Comparison of ENCODE assay signal across 15 cellular contexts in genomic region chr1:6961905-6962304, GRCh38.
DNase-seq lines count a peak whose midpoint lies in the region; ATAC-seq, FAIRE-seq and TF ChIP-seq lines count a peak whose summit lies in the region.
"Had no signal": no experiment of that assay in that cellular context is flagged by ENCODE, and none has a peak within 500 bp of the region (broad histone marks: within the 10 kb centered on the region; RNA-seq: fewer than 3 reads in every experiment).

No MANE protein-coding gene starts in this region.

- FAIRE-seq in A549 (lab: Jason Lieb, UNC) (no peak), H1 (lab: Jason Lieb, UNC) (no peak)
- FAIRE-seq: GM19239, islet of Langerhans had no signal

- H3K4me2 ChIP-seq in A549 (peak overlapping the region; percentile 97), H1 (ENCODE audit: insufficient read depth in 1 of 2, low read depth in 2 of 2, low read length in 2 of 2) (peak overlapping the region; percentile 86 to 100)

- H3K4me3 ChIP-seq in A549 (peak overlapping the region; percentile 81), HUES6 (ENCODE audit: low read depth, low read length) (peak overlapping the region; percentile 77), H1 (ENCODE audit: extremely low read depth in 1 of 4, insufficient read depth in 2 of 4, low read depth in 3 of 4, low read length in 4 of 4) (peak overlapping the region; percentile 72 to 94 (median 76)), lower leg skin (ENCODE audit: low read depth, poor library complexity, severe bottlenecking) (no peak overlapping the region), vagina (no peak overlapping the region)

- no peaks in the 10 kb centered on the region for H3K79me1 ChIP-seq in H1 (ENCODE audit: low read depth, low read length)

- H3K4me1 ChIP-seq in A549 (peaks cover 12% of the 10 kb centered on the region), HUES6 (ENCODE audit: control insufficient read depth, insufficient read depth, low read length) (peaks cover 31% of the 10 kb centered on the region), H1 (replicated peaks in 1 of 4; ENCODE audit: control insufficient read depth in 3 of 4, insufficient read depth in 4 of 4, low read length in 3 of 4) (peaks cover 2 to 29% (median 12%) of the 10 kb centered on the region in 4 experiments), vagina (peaks cover 27% of the 10 kb centered on the region)

- no peaks in the 10 kb centered on the region for H3K27me3 ChIP-seq in HUES6 (ENCODE audit: control insufficient read depth, insufficient read depth, low read length)
- no peaks in the 10 kb centered on the region; a peak in 1 of 7 replicates for H3K27me3 ChIP-seq in H1 (replicated peaks in 1 of 4; ENCODE audit: control insufficient read depth in 3 of 4, extremely low read depth in 1 of 4, insufficient read depth in 3 of 4, low read length in 3 of 4)
- no peaks in the 10 kb centered on the region for H3K27me3 ChIP-seq in vagina

- H2BK20ac ChIP-seq in H1 (ENCODE audit: low read length) = no peak overlapping the region

- WGBS in A549 (ENCODE audit: missing lambda C conversion rate) = 0% methylated on average over 5 of the region's 23 CpGs
- WGBS in H1 (ENCODE audit: extremely low coverage in 1 of 2, insufficient coverage in 1 of 2, insufficient read length in 1 of 2, insufficient replicate concordance in 2 of 2, low coverage in 1 of 2, low lambda C conversion rate in 2 of 2, missing lambda C conversion rate in 1 of 2), 2 experiments = 3% methylated on average over 18 of the region's 23 CpGs; no CpG with 5 or more reads in 1 of the 2 experiments
- 30 to 35% methylated on average over 8 to 23 of the region's 23 CpGs for WGBS in lower leg skin, 2 donors

- no peaks in the 10 kb centered on the region for H4K20me1 ChIP-seq in H1 (replicated peaks in 1 of 2; ENCODE audit: control insufficient read depth in 1 of 2, insufficient read depth in 2 of 2, low read length in 2 of 2)

- CTCF ChIA-PET in A549 (lab: Yijun Ruan, JAX) (no interaction called here), H1 (lab: Charles Lee; ENCODE audit: partially characterized antibody) (interaction anchor here (0.7 to 1.5 kb wide), 2 partner anchors 108 to 213 kb away, joined by 3 read pairs; no protein-coding TSS in a partner anchor)

- intact Hi-C loops in lower leg skin (cut with DNase I; ENCODE audit: low total_unique reads) (no loop called here), vagina (cut with DNase I) (no loop called here)

- H4K8ac ChIP-seq in H1 (ENCODE audit: extremely low read depth, insufficient read depth, low read length) = no peak overlapping the region; the same call in 1 of the 2 replicates

- H3K36me3 Mint-ChIP-seq in mesothelial cell of epicardium = no peaks in the 10 kb centered on the region
- H3K36me3 Mint-ChIP-seq: naive B cell had no signal

- TF ChIP-seq CTCF in A549 (IDR thresholded peaks at IDR 0.05) = no peak
- no peak for TF ChIP-seq CTCF in H1 (IDR thresholded peaks at IDR 0.05; ENCODE audit: control extremely low read depth in 1 of 3, insufficient read depth in 1 of 3, low read depth in 1 of 3, low read length in 3 of 3)
- TF ChIP-seq CTCF in mesothelial cell of epicardium (IDR thresholded peaks at IDR 0.05; ENCODE audit: unreplicated experiment) = no peak
- TF ChIP-seq CTCF in lower leg skin (IDR thresholded peaks at IDR 0.05) = no peak
- no peak for TF ChIP-seq CTCF in vagina (IDR thresholded peaks at IDR 0.05)

- no peak overlapping the region for H3K4ac ChIP-seq in H1 (replicated peaks; ENCODE audit: insufficient read length, low read depth, low read length)

- H3K18ac ChIP-seq in H1 (ENCODE audit: extremely low read depth, low read length) = peak overlapping the region; percentile 32; the same call in 1 of the 2 replicates

- H3K9me3 Mint-ChIP-seq in mesothelial cell of epicardium = no peaks in the 10 kb centered on the region

- no peaks in the 10 kb centered on the region for H3K9me3 ChIP-seq in A549
- no peaks in the 10 kb centered on the region for H3K9me3 ChIP-seq in HUES6 (ENCODE audit: control insufficient read depth, insufficient read depth, low read depth, low read length)
- no peaks in the 10 kb centered on the region for H3K9me3 ChIP-seq in H1 (ENCODE audit: insufficient read depth in 2 of 2, low read depth in 1 of 2, low read length in 1 of 2)
- no peaks in the 10 kb centered on the region for H3K9me3 ChIP-seq in vagina
- H3K9me3 ChIP-seq: esophagus squamous epithelium had no signal

- no peak overlapping the region for H2BK5ac ChIP-seq in H1 (ENCODE audit: low read depth, low read length)

- H3K23me2 ChIP-seq in H1 (ENCODE audit: low read depth, low read length) = peaks cover 10% of the 10 kb centered on the region; the same call in 1 of the 2 replicates

- DNase-seq in A549 (ENCODE audit: low read depth in 1 of 2, low spot score in 1 of 2) = no peak
- DNase-seq in H1 (ENCODE audit: low read depth in 1 of 2, low spot score in 2 of 2) = peak in 1 of 2 experiments; percentile 13
- DNase-seq in mesothelial cell of epicardium (ENCODE audit: low spot score in 2 of 2, unreplicated experiment in 2 of 2) = no peak
- DNase-seq in lower leg skin (ENCODE audit: low spot score in 2 of 2) = no peak
- DNase-seq in anterior cingulate cortex (lab: John Stamatoyannopoulos, UW) = no peak
- no peak for DNase-seq in vagina (ENCODE audit: extremely low spot score in 2 of 2)
- no peak for DNase-seq in NCI-H1694 (lab: John Stamatoyannopoulos, UW)
- DNase-seq: activated CD4-positive, alpha-beta T cell treated with anti-CD3 and anti-CD28 coated beads for 1 hour; activated gamma-delta T cell; esophagus squamous epithelium; KBM-7; naive B cell had no signal

- peak overlapping the region; percentile 61; the same call in 1 of the 2 replicates for H2AFZ ChIP-seq in H1 (ENCODE audit: low read length)

- H3K14ac ChIP-seq in H1 (ENCODE audit: insufficient read length) = no peak overlapping the region

- H3K4me1 Mint-ChIP-seq in mesothelial cell of epicardium = peaks cover 34% of the 10 kb centered on the region

- ATAC-seq in A549 = peak; percentile 26 to 36; a peak in 5 of 6 replicates

- peak overlapping the region; percentile 18 for H3K9ac ChIP-seq in HUES6 (ENCODE audit: low read length)
- peak overlapping the region in 3 of 4 experiments; percentile 2 to 54 (median 16); a peak in 3 of 7 replicates for H3K9ac ChIP-seq in H1 (replicated peaks in 1 of 4; ENCODE audit: extremely low read depth in 1 of 4, low read depth in 3 of 4, low read length in 3 of 4)

- H4K91ac ChIP-seq in H1 (replicated peaks; ENCODE audit: insufficient read length, low read length) = no peak overlapping the region

- no peak overlapping the region for H3K23ac ChIP-seq in H1 (ENCODE audit: insufficient read length)

- H3K36me3 ChIP-seq in HUES6 (ENCODE audit: control insufficient read depth, insufficient read depth, low read length) (no peaks in the 10 kb centered on the region), H1 (ENCODE audit: control insufficient read depth in 2 of 4, insufficient read depth in 4 of 4, low read length in 3 of 4) (no peaks in the 10 kb centered on the region), vagina (no peaks in the 10 kb centered on the region)
- H3K36me3 ChIP-seq: esophagus squamous epithelium had no signal

- H2BK12ac ChIP-seq in H1 (ENCODE audit: low read depth, low read length) = no peak overlapping the region

- no peak overlapping the region for H2BK15ac ChIP-seq in H1 (ENCODE audit: low read length)

- H3K27ac Mint-ChIP-seq in mesothelial cell of epicardium = no peak overlapping the region

- no peak overlapping the region for H3K56ac ChIP-seq in H1 (replicated peaks; ENCODE audit: insufficient read length, low read depth, low read length)

- no peaks in the 10 kb centered on the region for H3K79me2 ChIP-seq in H1 (ENCODE audit: control insufficient read depth in 1 of 2, insufficient read depth in 2 of 2, low read length in 2 of 2)

- no peak for TF ChIP-seq RAD21 in A549 (conservative IDR thresholded peaks at IDR 0.05 in 1 of 2, IDR thresholded peaks at IDR 0.05 in 1 of 2)
- no peak for TF ChIP-seq RAD21 in H1 (IDR thresholded peaks at IDR 0.05 in 1 of 2, conservative IDR thresholded peaks at IDR 0.05 in 1 of 2; ENCODE audit: low read depth in 2 of 2, low read length in 2 of 2)

- peak overlapping the region; percentile 47 for H3K4me3 Mint-ChIP-seq in mesothelial cell of epicardium

- H3K27ac ChIP-seq in A549 = peak overlapping the region; percentile 84 to 92
- no peak overlapping the region for H3K27ac ChIP-seq in HUES6 (ENCODE audit: low read depth, low read length)
- no peak overlapping the region for H3K27ac ChIP-seq in H1 (ENCODE audit: low read depth, low read length)
- no peak overlapping the region for H3K27ac ChIP-seq in vagina
- H3K27ac ChIP-seq: esophagus squamous epithelium had no signal

- TF ChIP-seq POLR2A in A549 (IDR thresholded peaks at IDR 0.05; ENCODE audit: low read length) (no peak), H1 (IDR thresholded peaks at IDR 0.05; ENCODE audit: control extremely low read depth in 1 of 2, low read depth in 2 of 2, low read length in 2 of 2) (no peak), lower leg skin (IDR thresholded peaks at IDR 0.05) (no peak), vagina (IDR thresholded peaks at IDR 0.05) (no peak)

- peak overlapping the region; percentile 39 for H4K5ac ChIP-seq in H1 (ENCODE audit: insufficient read length, low read depth, low read length)

- TF ChIP-seq EP300 in A549 (IDR thresholded peaks at IDR 0.05) (no peak), H1 (IDR thresholded peaks at IDR 0.05; ENCODE audit: borderline replicate concordance in 1 of 2, low read depth in 2 of 2, low read length in 2 of 2) (no peak)

- peaks cover 57% of the 10 kb centered on the region for H3K27me3 Mint-ChIP-seq in mesothelial cell of epicardium (ENCODE audit: low read depth)

- H2BK120ac ChIP-seq in H1 (replicated peaks; ENCODE audit: low read depth, low read length) = no peak overlapping the region

- H2AK5ac ChIP-seq in H1 (ENCODE audit: low read depth, low read length) = no peak overlapping the region

- POLR2A ChIA-PET in A549 (lab: Yijun Ruan, JAX) = interaction anchor here (1.4 kb wide), 1 partner anchor 177 kb away, joined by 8 read pairs; the partner anchor contains the start of gene CAMTA1
- POLR2A ChIA-PET in H1 (lab: Charles Lee; ENCODE audit: partially characterized antibody) = no interaction called here

TF ChIP-seq in A549, 52 proteins besides CTCF, POLR2A, EP300 and RAD21:
- TF ChIP-seq RFX5 (IDR thresholded peaks at IDR 0.05) (0 out of 2 replicates have a peak, but pooled peaks have one; percentile 23), MAX (IDR thresholded peaks at IDR 0.05) (peak; percentile 58), HOXB13 (CRISPR knock-in tag; IDR thresholded peaks at IDR 0.05; ENCODE audit: low read depth) (no peak)

TF ChIP-seq in H1, 55 proteins besides CTCF, POLR2A, EP300 and RAD21 (continues in another document):
- peak in 1 of 2 experiments; percentile 77; a peak in 2 of 4 replicates for TF ChIP-seq SIN3A (conservative IDR thresholded peaks at IDR 0.05 in 1 of 2, IDR thresholded peaks at IDR 0.05 in 1 of 2; ENCODE audit: low read depth in 1 of 2, low read length in 2 of 2)
- no peak for TF ChIP-seq CBX5 (IDR thresholded peaks at IDR 0.05; ENCODE audit: low read depth, low read length)
- no peak for TF ChIP-seq SIX5 (IDR thresholded peaks at IDR 0.05; ENCODE audit: low read depth, low read length)

Comparison
In these comparisons a context has a peak if more than half of its experiments do, and no peak if none do; other contexts are left out.
1. H3K27ac ChIP-seq: peak in A549 (2 of 2); none in HUES6 (single experiment), H1 (single experiment) and vagina (single experiment).
2. H3K4me3 ChIP-seq: peak in A549 (single experiment), HUES6 (single experiment) and H1 (4 of 4); none in lower leg skin (single experiment) and vagina (0 of 2).
3. Of the 18 proteins assayed by ChIP-seq in both H1 and A549: peak only in H1: E2F6; only in A549: none; in both: MAX and RFX5; in neither: 14; mixed calls (peak in some experiments, not most) for 1.